In the genomic region with DNA sequence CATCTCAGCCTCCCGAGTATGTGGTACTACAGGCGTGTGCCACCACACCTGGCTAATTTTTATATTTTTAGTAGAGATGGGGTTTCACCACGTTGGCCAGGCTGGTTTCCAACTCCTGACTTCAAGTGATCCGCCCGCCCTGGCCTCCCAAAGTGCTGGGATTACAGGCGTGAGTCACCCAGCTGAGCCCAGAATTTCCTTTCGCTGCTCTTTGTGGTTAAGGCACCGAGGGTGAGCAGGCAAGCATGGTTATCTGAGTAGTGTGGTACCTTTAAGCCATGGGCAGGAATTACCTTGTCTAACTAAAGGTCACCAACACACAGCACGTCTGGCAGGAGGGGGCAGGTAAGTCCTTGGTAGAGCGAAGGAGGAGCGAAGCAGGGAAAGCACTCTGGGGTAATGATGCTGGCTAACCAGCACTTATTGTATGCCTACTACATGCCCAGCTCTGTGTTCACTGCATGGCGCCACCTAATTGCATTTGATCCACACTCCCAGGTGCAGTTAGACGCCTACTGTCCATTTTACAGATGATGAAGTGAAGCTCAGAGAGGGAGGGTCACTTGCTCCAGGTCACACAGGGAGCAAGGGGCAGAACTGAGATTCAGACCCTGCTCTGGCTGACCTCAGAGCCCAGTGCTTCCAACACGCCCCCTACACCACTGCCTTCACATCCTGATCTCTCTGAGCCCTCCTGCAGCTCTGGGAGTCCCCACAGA, we compare ENCODE assay signal across 8 cellular contexts. TPM values are rescaled to one million over a fixed set of nuclear protein-coding genes. Genes with fewer than 3 reads are reported as not detected.
DNase-seq lines count a peak whose midpoint lies in the region; ATAC-seq and TF ChIP-seq lines count a peak whose summit lies in the region.

No MANE protein-coding gene starts in this region.

- H3K4me1 ChIP-seq in Panc1 (ENCODE audit: control insufficient read depth, insufficient read depth, low read length) (peaks cover 19% of the 10 kb centered on the region), esophagus (ENCODE audit: control insufficient read depth in 2 of 2, insufficient read depth in 2 of 2, low read length in 1 of 2) (peaks cover 8 to 15% of the 10 kb centered on the region in 2 donors)

- 51 to 56% methylated on average over 14 of the region's 14 CpGs for WGBS in esophagus, 2 donors

- CTCF ChIA-PET in Panc1 (lab: Charles Lee) = interaction anchor here (0.6 kb wide), 1 partner anchor 60 kb away, joined by 4 read pairs; no protein-coding TSS in a partner anchor

- intact Hi-C loops in Panc1 (cut with micrococcal nuclease; ENCODE audit: unreplicated experiment) = no loop called here

- POLR2A ChIA-PET in Panc1 (lab: Charles Lee) = no interaction called here

- DNase-seq in GM04504 (ENCODE audit: low read depth) (peak; percentile 78), Panc1 (ENCODE audit: low read depth, low spot score) (no peak), skeletal muscle cell (ENCODE audit: low read depth) (peak; percentile 71), left lobe of liver (ENCODE audit: low spot score) (no peak), NCI-H510A treated with DMSO at 0.1 percent for 48 hours (lab: John Stamatoyannopoulos, UW) (no peak), Ammon's horn (ENCODE audit: low spot score) (no peak)
- DNase-seq in activated naive CD4-positive, alpha-beta T cell treated with anti-CD3 and anti-CD28 coated beads, Interleukin-2, amount 50 U/mL, for 16 hours = no peak

- H3K4me3 ChIP-seq in Panc1 (ENCODE audit: low read depth in 2 of 2, low read length in 2 of 2) = no peak overlapping the region
- no peak overlapping the region for H3K4me3 ChIP-seq in esophagus (ENCODE audit: low read depth in 1 of 2, low read length in 2 of 2)
- H3K4me3 ChIP-seq in skeletal muscle cell (ENCODE audit: low read depth, low read length) = no peak overlapping the region

- in situ Hi-C loops in Panc1 (cut with HindIII; ENCODE audit: low pct_unique_long_range_greater_than_20kb, low sequenced_read_pairs) = no loop called here

- BruUV-seq in Panc1 (replicated peaks; lab: Mats Ljungman, UMichigan) = no TSS peak

- H3K27ac ChIP-seq in Panc1 (ENCODE audit: low read length) (peak overlapping the region; percentile 44; the same call in 1 of the 2 replicates), esophagus (ENCODE audit: low read depth in 2 of 2, low read length in 1 of 2) (peak overlapping the region; percentile 19 to 70)

- ATAC-seq in Panc1 (peak; percentile 44; the same call in 1 of the 2 replicates), left lobe of liver (no peak)

- no peak for TF ChIP-seq CTCF in Panc1 (IDR thresholded peaks at IDR 0.05)

- H3K36me3 ChIP-seq in Panc1 (ENCODE audit: control insufficient read depth, insufficient read depth, low read length) (no peaks in the 10 kb centered on the region; the same call in 1 of the 2 replicates), esophagus (ENCODE audit: control insufficient read depth in 2 of 2, insufficient read depth in 2 of 2, low read length in 1 of 2) (peaks cover 0 to 4% of the 10 kb centered on the region in 2 donors)

- H3K9me3 ChIP-seq in Panc1 (ENCODE audit: control insufficient read depth, insufficient read depth, low read depth, low read length) (no peaks in the 10 kb centered on the region), esophagus (ENCODE audit: control insufficient read depth in 2 of 2, insufficient read depth in 1 of 2, low read depth in 1 of 2, low read length in 1 of 2) (no peaks in the 10 kb centered on the region)

- H3K27me3 ChIP-seq in Panc1 (ENCODE audit: control insufficient read depth, insufficient read depth, low read length) (no peaks in the 10 kb centered on the region), esophagus (ENCODE audit: control insufficient read depth in 1 of 2, insufficient read depth in 2 of 2, low read length in 2 of 2) (no peaks in the 10 kb centered on the region)

RNA-seq across cellular contexts. Expression of a gene that starts 45.7 kb away (rescaled TPM):
- total RNA-seq in Panc1 (2021; ENCODE audit: unreplicated experiment) (50.5 TPM), left lobe of liver (15.7 TPM)
- polyA plus RNA-seq in Panc1 (2012; ENCODE audit: insufficient read length) = 64.5 TPM
- 10 to 100 TPM; 57.8 to 63.8 TPM for polyA plus RNA-seq in esophagus

RNA-seq across cellular contexts. Expression of a gene that starts 56.4 kb away (rescaled TPM):
- total RNA-seq in Panc1 (2021; ENCODE audit: unreplicated experiment) (32.7 TPM), left lobe of liver (9.9 TPM)
- polyA plus RNA-seq in Panc1 (2012; ENCODE audit: insufficient read length) = 37.2 TPM
- polyA plus RNA-seq in esophagus = 10 to 100 TPM; 35.2 to 43.3 TPM

Comparison
In these comparisons a context has a peak if more than half of its experiments do, and no peak if none do; other contexts are left out.
1. DNase-seq: peak in GM04504 (single experiment) and skeletal muscle cell (single experiment); none in Panc1 (single experiment), left lobe of liver (single experiment), NCI-H510A treated with DMSO at 0.1 percent for 48 hours (single experiment), Ammon's horn (single experiment) and activated naive CD4-positive, alpha-beta T cell treated with anti-CD3 and anti-CD28 coated beads, Interleukin-2, amount 50 U/mL, for 16 hours (single experiment).